ENCODE assay signal across 17 cellular contexts in the genomic region with DNA sequence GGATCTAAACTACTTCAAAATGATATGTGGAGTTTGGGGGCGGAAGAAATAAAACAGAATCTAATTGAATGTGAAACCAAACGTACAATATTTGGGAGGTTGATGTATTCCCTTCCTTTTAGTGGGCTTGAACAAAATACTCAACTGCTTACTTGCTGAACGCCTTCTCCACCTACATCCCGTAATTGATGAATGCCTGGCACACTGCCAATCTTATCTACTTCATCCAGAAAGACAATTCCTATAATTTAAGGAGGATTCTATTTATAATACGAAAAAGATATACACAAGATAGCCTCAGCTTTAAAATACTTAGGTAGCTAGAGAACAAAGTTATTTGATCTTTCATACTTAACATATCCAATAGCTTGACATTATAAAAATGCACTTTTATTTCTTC. TPM values are rescaled to one million over a fixed set of nuclear protein-coding genes. Genes with fewer than 3 reads are reported as not detected.
DNase-seq lines count a peak whose midpoint lies in the region; ATAC-seq, FAIRE-seq and TF ChIP-seq lines count a peak whose summit lies in the region.
"Had no signal": no experiment of that assay in that cellular context is flagged by ENCODE, and none has a peak within 500 bp of the region (broad histone marks: within the 10 kb centered on the region; RNA-seq: fewer than 3 reads in every experiment).

No MANE protein-coding gene starts in this region.

- no peak overlapping the region for H2AFZ ChIP-seq in K562 (ENCODE audit: low read depth, low read length)

- peaks cover 96% of the 10 kb centered on the region for H3K36me3 Mint-ChIP-seq in stimulated activated effector memory CD8-positive, alpha-beta T cell treated with anti-CD3 and anti-CD28 coated beads, Interleukin-12 subunit alpha, Interleukin-12 subunit beta, amount 100 ng/mL, for 72 hours
- peaks cover 27% of the 10 kb centered on the region for H3K36me3 Mint-ChIP-seq in activated CD8-positive, alpha-beta T cell treated with anti-CD3 and anti-CD28 coated beads, Interleukin-2, amount 10 ng/mL, durations not matched to agents 7 days and 5 days (ENCODE audit: low read depth)

- no peak for ATAC-seq in K562
- no peak for ATAC-seq in stimulated activated effector memory CD8-positive, alpha-beta T cell treated with anti-CD3 and anti-CD28 coated beads, Interleukin-12 subunit alpha, Interleukin-12 subunit beta, amount 100 ng/mL, for 72 hours
- ATAC-seq in activated CD8-positive, alpha-beta T cell treated with anti-CD3 and anti-CD28 coated beads, Interleukin-2, amount 10 ng/mL, durations not matched to agents 7 days and 5 days = no peak

- no peak for FAIRE-seq in K562 (lab: Jason Lieb, UNC)
- FAIRE-seq: D721Med, GM12892 had no signal

- no peaks in the 10 kb centered on the region for H3K9me3 Mint-ChIP-seq in stimulated activated effector memory CD8-positive, alpha-beta T cell treated with anti-CD3 and anti-CD28 coated beads, Interleukin-12 subunit alpha, Interleukin-12 subunit beta, amount 100 ng/mL, for 72 hours
- H3K9me3 Mint-ChIP-seq in activated CD8-positive, alpha-beta T cell treated with anti-CD3 and anti-CD28 coated beads, Interleukin-2, amount 10 ng/mL, durations not matched to agents 7 days and 5 days (ENCODE audit: insufficient read depth) = no peaks in the 10 kb centered on the region
- H3K9me3 Mint-ChIP-seq: CD4-positive, alpha-beta memory T cell; H9 had no signal

- no peak overlapping the region for H3K4me2 ChIP-seq in K562 (ENCODE audit: insufficient read depth, low read length)

- intact Hi-C loops in K562 (cut with micrococcal nuclease) = no loop called here

- no peak for TF ChIP-seq EP300 in K562 (IDR thresholded peaks at IDR 0.05; ENCODE audit: low read length)

- no peak for TF ChIP-seq POLR2A in K562 (conservative IDR thresholded peaks at IDR 0.05)

- BruUV-seq in K562 (replicated peaks; lab: Mats Ljungman, UMichigan) = no TSS peak

- peaks cover 76% of the 10 kb centered on the region for H3K36me3 ChIP-seq in K562 (ENCODE audit: control insufficient read depth, insufficient read depth, low read length)
- peaks cover 79% of the 10 kb centered on the region for H3K36me3 ChIP-seq in MG63

- no peaks in the 10 kb centered on the region for H3K4me1 ChIP-seq in K562 (replicated peaks in 1 of 2; ENCODE audit: control insufficient read depth in 2 of 2, insufficient read depth in 2 of 2, low read length in 2 of 2)
- H3K4me1 ChIP-seq: BE2C had no signal

- H3K4me1 Mint-ChIP-seq in stimulated activated effector memory CD8-positive, alpha-beta T cell treated with anti-CD3 and anti-CD28 coated beads, Interleukin-12 subunit alpha, Interleukin-12 subunit beta, amount 100 ng/mL, for 72 hours = no peaks in the 10 kb centered on the region
- no peaks in the 10 kb centered on the region for H3K4me1 Mint-ChIP-seq in activated CD8-positive, alpha-beta T cell treated with anti-CD3 and anti-CD28 coated beads, Interleukin-2, amount 10 ng/mL, durations not matched to agents 7 days and 5 days (ENCODE audit: low read depth)
- H3K4me1 Mint-ChIP-seq: H9 had no signal

- WGBS in K562 (ENCODE audit: insufficient coverage, low coverage, missing lambda C conversion rate) = 45% methylated on average over 5 of the region's 5 CpGs

- no peaks in the 10 kb centered on the region for H3K9me1 ChIP-seq in K562 (ENCODE audit: control insufficient read depth, insufficient read depth, low read length)

- no peak overlapping the region for H3K27ac ChIP-seq in K562 (ENCODE audit: extremely low read depth, low read depth, low read length)
- H3K27ac ChIP-seq: C4-2B had no signal

- H3K9me3 ChIP-seq in K562 (replicated peaks; ENCODE audit: control insufficient read depth, insufficient read depth, low read depth, low read length) = no peaks in the 10 kb centered on the region
- no peaks in the 10 kb centered on the region for H3K9me3 ChIP-seq in MG63
- H3K9me3 ChIP-seq: BE2C had no signal

- H3K79me2 ChIP-seq in K562 (ENCODE audit: control insufficient read depth, insufficient read depth, low read length) = no peaks in the 10 kb centered on the region

- POLR2A ChIA-PET in K562 (lab: Yijun Ruan, JAX) = interaction anchor here (0.9 to 1.1 kb wide), 2 partner anchors 28 to 148 kb away, joined by 3 read pairs; a partner anchor contains a TSS
- POLR2A ChIA-PET in activated CD8-positive, alpha-beta T cell treated with anti-CD3 and anti-CD28 coated beads, Interleukin-2, amount 10 ng/mL, durations not matched to agents 7 days and 5 days (lab: Charles Lee) = no interaction called here

- TF ChIP-seq CTCF in K562 (IDR thresholded peaks at IDR 0.05 in 2 of 3, conservative IDR thresholded peaks at IDR 0.05 in 1 of 3; ENCODE audit: insufficient read depth in 2 of 3, low read depth in 1 of 3, low read length in 3 of 3) = no peak

- no peak overlapping the region for H3K9ac ChIP-seq in K562 (ENCODE audit: insufficient read depth in 1 of 2, low read depth in 2 of 2, low read length in 2 of 2)

- in situ Hi-C loops in K562 (cut with MboI) = no loop called here

- H3K4me3 ChIP-seq in K562 (no peak overlapping the region), MG63 (no peak overlapping the region)

- H3K27me3 ChIP-seq in K562 (ENCODE audit: control insufficient read depth in 2 of 2, insufficient read depth in 2 of 2, low read length in 2 of 2) (no peaks in the 10 kb centered on the region), MG63 (no peaks in the 10 kb centered on the region)
- H3K27me3 ChIP-seq: BE2C had no signal

- CTCF ChIA-PET in K562 (lab: Yijun Ruan, JAX; ENCODE audit: low intra/inter-chr PET ratio) = no interaction called here
- CTCF ChIA-PET in activated CD8-positive, alpha-beta T cell treated with anti-CD3 and anti-CD28 coated beads, Interleukin-2, amount 10 ng/mL, durations not matched to agents 7 days and 5 days (lab: Charles Lee) = interaction anchor here (0.8 to 1.1 kb wide), 2 partner anchors 55 to 125 kb away, joined by 3 to 4 read pairs; no protein-coding TSS in a partner anchor

- H3K27me3 Mint-ChIP-seq in activated CD8-positive, alpha-beta T cell treated with anti-CD3 and anti-CD28 coated beads, Interleukin-2, amount 10 ng/mL, durations not matched to agents 7 days and 5 days (ENCODE audit: low read depth) = no peaks in the 10 kb centered on the region
- H3K27me3 Mint-ChIP-seq: CD4-positive, alpha-beta memory T cell had no signal

- no peak overlapping the region for H3K4me3 Mint-ChIP-seq in stimulated activated effector memory CD8-positive, alpha-beta T cell treated with anti-CD3 and anti-CD28 coated beads, Interleukin-12 subunit alpha, Interleukin-12 subunit beta, amount 100 ng/mL, for 72 hours
- H3K4me3 Mint-ChIP-seq in activated CD8-positive, alpha-beta T cell treated with anti-CD3 and anti-CD28 coated beads, Interleukin-2, amount 10 ng/mL, durations not matched to agents 7 days and 5 days = no peak overlapping the region
- H3K4me3 Mint-ChIP-seq: CD4-positive, alpha-beta memory T cell; H9 had no signal

- TF ChIP-seq RAD21 in K562 (CRISPR knock-in tag; conservative IDR thresholded peaks at IDR 0.05 in 1 of 2, IDR thresholded peaks at IDR 0.05 in 1 of 2) = no peak

- peak overlapping the region; percentile 37 for H3K27ac Mint-ChIP-seq in stimulated activated effector memory CD8-positive, alpha-beta T cell treated with anti-CD3 and anti-CD28 coated beads, Interleukin-12 subunit alpha, Interleukin-12 subunit beta, amount 100 ng/mL, for 72 hours
- no peak overlapping the region for H3K27ac Mint-ChIP-seq in activated CD8-positive, alpha-beta T cell treated with anti-CD3 and anti-CD28 coated beads, Interleukin-2, amount 10 ng/mL, durations not matched to agents 7 days and 5 days
- H3K27ac Mint-ChIP-seq: H9 had no signal

- DNase-seq in NCI-H82 (lab: John Stamatoyannopoulos, UW) (peak; percentile 42), NCI-H82 treated with DMSO at 0.1 percent for 48 hours (lab: John Stamatoyannopoulos, UW; ENCODE audit: unreplicated experiment) (no peak), COR-L47 (lab: John Stamatoyannopoulos, UW) (peak; percentile 0), K562 (ENCODE audit: extremely low read depth in 1 of 4, low spot score in 3 of 4) (peak in 1 of 4 experiments; percentile 12), MG63 (no peak)
- DNase-seq in stimulated activated effector memory CD8-positive, alpha-beta T cell treated with anti-CD3 and anti-CD28 coated beads, Interleukin-12 subunit alpha, Interleukin-12 subunit beta, amount 100 ng/mL, for 72 hours (ENCODE audit: low spot score in 2 of 2) = no peak
- DNase-seq in activated CD8-positive, alpha-beta T cell treated with anti-CD3 and anti-CD28 coated beads, Interleukin-2, amount 10 ng/mL, durations not matched to agents 7 days and 5 days = no peak
- DNase-seq: BE2C; CD4-positive, alpha-beta memory T cell; DMS153; DMS79 treated with DMSO at 0.1 percent for 48 hours; EL; GOT3; H9 had no signal

- H4K20me1 ChIP-seq in K562 (replicated peaks; ENCODE audit: control insufficient read depth, insufficient read depth, low read length) = no peaks in the 10 kb centered on the region

RNA-seq across cellular contexts. Expression of a gene that starts 23.1 kb away (rescaled TPM):
- total RNA-seq in K562 (2011; cell fraction: chromatin; rRNA removed; ENCODE audit: low replicate concordance) = 23.6 and 32.7 TPM in 2 replicates
- total RNA-seq in K562 (2011; cell fraction: nucleolus; rRNA removed) = 18.0 TPM in 2 replicates
- 23.0 and 29.0 TPM in 2 replicates for total RNA-seq in K562 (2011; cell fraction: nucleoplasm; rRNA removed)
- total RNA-seq in K562 (2014; rRNA removed) (16.4 and 18.9 TPM in 2 replicates), K562 (2014; rRNA removed; fragmentation: Illumina TruSeq; extraction: Trizol) (15.8 and 17.1 TPM in 2 replicates), K562 (2015; rRNA removed; fragmentation: Illumina TruSeq; extraction: Trizol) (15.7 and 18.8 TPM in 2 replicates), K562 (2021) (22.8 and 24.4 TPM in 2 replicates)
- polyA plus RNA-seq in K562 (2011; rRNA removed) (20.1 and 21.9 TPM in 2 replicates), K562 (2014; fragmentation: Illumina TruSeq; extraction: Trizol) (26.5 and 30.2 TPM in 2 replicates), K562 (2014; fragmentation: Nextera tagmentation; extraction: Ambion mirVana) (10 to 100 TPM; 11.8 to 12.1 TPM), K562 (2014; rRNA removed) (19.1 and 22.9 TPM in 2 replicates)
- 13.4 and 15.0 TPM in 2 replicates for polyA plus RNA-seq in K562 (2011; cell fraction: cytosol; rRNA removed)
- polyA plus RNA-seq in K562 (2011; cell fraction: nucleus; rRNA removed) = 11.2 and 14.6 TPM in 2 replicates
- 18.3 and 20.3 TPM in 2 replicates for polyA plus RNA-seq in K562 (2012)
- 13.9 and 14.7 TPM in 2 replicates for polyA minus RNA-seq in K562 (2011; rRNA and poly(A)+ RNA removed)
- polyA minus RNA-seq in K562 (2011; cell fraction: cytosol; rRNA and poly(A)+ RNA removed) = 12.7 and 15.0 TPM in 2 replicates
- 5.9 and 8.6 TPM in 2 replicates for polyA minus RNA-seq in K562 (2011; cell fraction: nucleus; rRNA and poly(A)+ RNA removed)
- total RNA-seq in activated CD8-positive, alpha-beta T cell treated with anti-CD3 and anti-CD28 coated beads, Interleukin-2, amount 10 ng/mL, durations not matched to agents 7 days and 5 days = 10 to 100 TPM; 31.5 to 34.9 TPM
- total RNA-seq in MG63 (2014; rRNA removed; shearing (Covaris generic); ENCODE audit: low replicate concordance) = 32.6 and 43.7 TPM in 2 replicates

RNA-seq across cellular contexts. Expression of a gene that starts 28.4 kb away (rescaled TPM):
- 33.8 and 107 TPM in 2 replicates for total RNA-seq in K562 (2011; cell fraction: chromatin; rRNA removed; ENCODE audit: low replicate concordance)
- total RNA-seq in K562 (2011; cell fraction: nucleolus; rRNA removed) = 18.4 and 18.7 TPM in 2 replicates
- total RNA-seq in K562 (2011; cell fraction: nucleoplasm; rRNA removed) = 32.0 and 40.7 TPM in 2 replicates
- 37.0 and 39.6 TPM in 2 replicates for total RNA-seq in K562 (2014; rRNA removed)
- total RNA-seq in K562 (2014; rRNA removed; fragmentation: Illumina TruSeq; extraction: Trizol) = 50.9 and 55.9 TPM in 2 replicates
- total RNA-seq in K562 (2015; rRNA removed; fragmentation: Illumina TruSeq; extraction: Trizol) = 51.3 and 52.1 TPM in 2 replicates
- total RNA-seq in K562 (2021) = 61.5 and 67.1 TPM in 2 replicates
- polyA plus RNA-seq in K562 (2011; rRNA removed) = 50.2 and 79.0 TPM in 2 replicates
- 16.6 and 19.7 TPM in 2 replicates for polyA plus RNA-seq in K562 (2011; cell fraction: cytosol; rRNA removed)
- polyA plus RNA-seq in K562 (2011; cell fraction: nucleus; rRNA removed) = 19.1 and 28.2 TPM in 2 replicates
- polyA plus RNA-seq in K562 (2012) = 30.9 and 45.6 TPM in 2 replicates
- polyA plus RNA-seq in K562 (2014; fragmentation: Illumina TruSeq; extraction: Trizol) = 54.6 and 63.1 TPM in 2 replicates
- 10 to 100 TPM; 11.2 to 13.4 TPM for polyA plus RNA-seq in K562 (2014; fragmentation: Nextera tagmentation; extraction: Ambion mirVana)
- polyA plus RNA-seq in K562 (2014; rRNA removed) = 66.6 and 83.3 TPM in 2 replicates
- 132 and 144 TPM in 2 replicates for polyA minus RNA-seq in K562 (2011; rRNA and poly(A)+ RNA removed)
- 29.6 and 38.5 TPM in 2 replicates for polyA minus RNA-seq in K562 (2011; cell fraction: cytosol; rRNA and poly(A)+ RNA removed)
- 25.8 and 40.2 TPM in 2 replicates for polyA minus RNA-seq in K562 (2011; cell fraction: nucleus; rRNA and poly(A)+ RNA removed)
- total RNA-seq in activated CD8-positive, alpha-beta T cell treated with anti-CD3 and anti-CD28 coated beads, Interleukin-2, amount 10 ng/mL, durations not matched to agents 7 days and 5 days = 10 to 100 TPM; 40.5 to 42.9 TPM
- 46.4 and 60.5 TPM in 2 replicates for total RNA-seq in MG63 (2014; rRNA removed; shearing (Covaris generic); ENCODE audit: low replicate concordance)

RNA-seq across cellular contexts. Expression of a gene that starts 41.7 kb away (rescaled TPM):
- 6.4 and 11.8 TPM in 2 replicates for total RNA-seq in K562 (2011; cell fraction: chromatin; rRNA removed; ENCODE audit: low replicate concordance)
- total RNA-seq in K562 (2011; cell fraction: nucleolus; rRNA removed) = 5.0 and 5.8 TPM in 2 replicates
- 6.7 and 9.3 TPM in 2 replicates for total RNA-seq in K562 (2011; cell fraction: nucleoplasm; rRNA removed)
- total RNA-seq in K562 (2014; rRNA removed) = 0.41 and 0.49 TPM in 2 replicates
- total RNA-seq in K562 (2014; rRNA removed; fragmentation: Illumina TruSeq; extraction: Trizol) = 0.33 and 0.41 TPM in 2 replicates
- total RNA-seq in K562 (2015; rRNA removed; fragmentation: Illumina TruSeq; extraction: Trizol) = 0.58 and 0.68 TPM in 2 replicates
- total RNA-seq in K562 (2021) = 0.71 and 1.0 TPM in 2 replicates
- polyA plus RNA-seq in K562 (2011; rRNA removed) = 0.25 and 0.51 TPM in 2 replicates
- polyA plus RNA-seq in K562 (2011; cell fraction: cytosol; rRNA removed) = 0.10 and 0.24 TPM in 2 replicates
- polyA plus RNA-seq in K562 (2011; cell fraction: nucleus; rRNA removed) = 1.9 and 2.7 TPM in 2 replicates
- polyA plus RNA-seq in K562 (2012) = 0.43 and 0.72 TPM in 2 replicates
- 0.16 and 0.21 TPM in 2 replicates for polyA plus RNA-seq in K562 (2014; fragmentation: Illumina TruSeq; extraction: Trizol)
- polyA plus RNA-seq in K562 (2014; fragmentation: Nextera tagmentation; extraction: Ambion mirVana) = not detected
- 0.44 and 0.70 TPM in 2 replicates for polyA plus RNA-seq in K562 (2014; rRNA removed)
- polyA minus RNA-seq in K562 (2011; rRNA and poly(A)+ RNA removed) = 0.77 and 1.4 TPM in 2 replicates
- 0.27 TPM in 1 of 2 replicates, not detected in the other for polyA minus RNA-seq in K562 (2011; cell fraction: cytosol; rRNA and poly(A)+ RNA removed)
- 1.5 and 2.4 TPM in 2 replicates for polyA minus RNA-seq in K562 (2011; cell fraction: nucleus; rRNA and poly(A)+ RNA removed)
- total RNA-seq in activated CD8-positive, alpha-beta T cell treated with anti-CD3 and anti-CD28 coated beads, Interleukin-2, amount 10 ng/mL, durations not matched to agents 7 days and 5 days = 1 to 10 TPM; 3.5 to 4.2 TPM
- total RNA-seq in MG63 (2014; rRNA removed; shearing (Covaris generic); ENCODE audit: low replicate concordance) = 0.43 and 1.0 TPM in 2 replicates

RNA-seq across cellular contexts. Expression of a gene that starts 54.6 kb away (rescaled TPM):
- total RNA-seq in K562 (2011; cell fraction: chromatin; rRNA removed; ENCODE audit: low replicate concordance) = 0.07 TPM in 1 of 2 replicates, not detected in the other
- 0.13 and 0.17 TPM in 2 replicates for total RNA-seq in K562 (2011; cell fraction: nucleolus; rRNA removed)
- 0.15 TPM in 1 of 2 replicates, not detected in the other for total RNA-seq in K562 (2011; cell fraction: nucleoplasm; rRNA removed)
- total RNA-seq in K562 (2014; rRNA removed) = 0.04 TPM in 1 of 2 replicates, not detected in the other
- total RNA-seq in K562 (2014; rRNA removed; fragmentation: Illumina TruSeq; extraction: Trizol) = not detected in 2 replicates
- not detected in 2 replicates for total RNA-seq in K562 (2015; rRNA removed; fragmentation: Illumina TruSeq; extraction: Trizol)
- not detected in 2 replicates for total RNA-seq in K562 (2021)
- 0.03 and 0.05 TPM in 2 replicates for polyA plus RNA-seq in K562 (2011; rRNA removed)
- polyA plus RNA-seq in K562 (2011; cell fraction: cytosol; rRNA removed) = 0.01 TPM in 2 replicates
- polyA plus RNA-seq in K562 (2011; cell fraction: nucleus; rRNA removed) = 0.03 and 0.06 TPM in 2 replicates
- polyA plus RNA-seq in K562 (2012) = 0.35 and 0.60 TPM in 2 replicates
- not detected in 2 replicates for polyA plus RNA-seq in K562 (2014; fragmentation: Illumina TruSeq; extraction: Trizol)
- not detected for polyA plus RNA-seq in K562 (2014; fragmentation: Nextera tagmentation; extraction: Ambion mirVana)
- not detected in 2 replicates for polyA plus RNA-seq in K562 (2014; rRNA removed)
- polyA minus RNA-seq in K562 (2011; rRNA and poly(A)+ RNA removed) = 0.06 TPM in 1 of 2 replicates, not detected in the other
- polyA minus RNA-seq in K562 (2011; cell fraction: cytosol; rRNA and poly(A)+ RNA removed) = not detected in 2 replicates
- polyA minus RNA-seq in K562 (2011; cell fraction: nucleus; rRNA and poly(A)+ RNA removed) = under 0.01 TPM in 1 of 2 replicates, not detected in the other
- total RNA-seq in activated CD8-positive, alpha-beta T cell treated with anti-CD3 and anti-CD28 coated beads, Interleukin-2, amount 10 ng/mL, durations not matched to agents 7 days and 5 days = under 1 TPM; 0.05 to 0.08 TPM
- not detected in 2 replicates for total RNA-seq in MG63 (2014; rRNA removed; shearing (Covaris generic); ENCODE audit: low replicate concordance)
- polyA plus RNA-seq: CD4-positive, alpha-beta memory T cell had no signal

Comparison
In these comparisons a context has a peak if more than half of its experiments do, and no peak if none do; other contexts are left out.
1. DNase-seq: peak in NCI-H82 (single experiment) and COR-L47 (single experiment); none in NCI-H82 treated with DMSO at 0.1 percent for 48 hours (single experiment), stimulated activated effector memory CD8-positive, alpha-beta T cell treated with anti-CD3 and anti-CD28 coated beads, Interleukin-12 subunit alpha, Interleukin-12 subunit beta, amount 100 ng/mL, for 72 hours (0 of 2), activated CD8-positive, alpha-beta T cell treated with anti-CD3 and anti-CD28 coated beads, Interleukin-2, amount 10 ng/mL, durations not matched to agents 7 days and 5 days (single experiment) and MG63 (single experiment).